In genomic region chr10:75403144-75404022, GRCh38 we compare ENCODE assay signal across 8 cellular contexts. TPM values are rescaled to one million over a fixed set of nuclear protein-coding genes. Genes with fewer than 3 reads are reported as not detected.
DNase-seq lines count a peak whose midpoint lies in the region; ATAC-seq, FAIRE-seq and TF ChIP-seq lines count a peak whose summit lies in the region.

No MANE protein-coding gene starts in this region.

- no peak for TF ChIP-seq EP300 in HepG2 (IDR thresholded peaks at IDR 0.05; ENCODE audit: low read depth in 2 of 2, low read length in 2 of 2)
- no peak for TF ChIP-seq EP300 in HepG2 (CRISPR knock-in tag; IDR thresholded peaks at IDR 0.05; ENCODE audit: borderline replicate concordance)
- TF ChIP-seq EP300 in suprapubic skin (IDR thresholded peaks at IDR 0.05): no peak

- TF ChIP-seq POLR2A in HepG2 (IDR thresholded peaks at IDR 0.05; ENCODE audit: insufficient read depth in 1 of 2, low read depth in 2 of 2, low read length in 2 of 2): peak in 1 of 2 experiments; percentile 39; a peak in 1 of 4 replicates
- TF ChIP-seq POLR2A in suprapubic skin (IDR thresholded peaks at IDR 0.05): no peak

- DNase-seq in activated CD4-positive, alpha-beta T cell treated with anti-CD3 and anti-CD28 coated beads for 36 hours: no peak
- DNase-seq in activated CD4-positive, alpha-beta T cell treated with anti-CD3 and anti-CD28 coated beads, Interleukin-2, amount 50 U/mL, for 4 hours: no peak
- peak; percentile 40 for DNase-seq in NCI-H2227 treated with DMSO at 0.1 percent for 48 hours (lab: John Stamatoyannopoulos, UW)
- peak; percentile 48 for DNase-seq in mammary epithelial cell
- peak; percentile 18 for DNase-seq in HepG2 (ENCODE audit: low spot score)
- DNase-seq in suprapubic skin (ENCODE audit: low spot score in 2 of 2): peak in 1 of 2 donors; percentile 74
- no peak for DNase-seq in GDM1 (lab: John Stamatoyannopoulos, UW)

- no peaks in the 10 kb centered on the region for H3K9me3 ChIP-seq in mammary epithelial cell (replicated peaks; ENCODE audit: insufficient read depth, low read length)
- H3K9me3 ChIP-seq in HepG2 (ENCODE audit: low read length): no peaks in the 10 kb centered on the region
- no peaks in the 10 kb centered on the region for H3K9me3 ChIP-seq in suprapubic skin

- FAIRE-seq in HepG2 (lab: Jason Lieb, UNC): no peak

- H3K4me1 ChIP-seq in mammary epithelial cell (ENCODE audit: insufficient read depth, low read length) (peaks cover 53% of the 10 kb centered on the region), HepG2 (ENCODE audit: insufficient read depth, low read length) (peaks cover 20% of the 10 kb centered on the region), suprapubic skin (peaks cover 55% of the 10 kb centered on the region)

- intact Hi-C loops in activated CD4-positive, alpha-beta T cell treated with anti-CD3 and anti-CD28 coated beads for 36 hours (cut with DNase I, micrococcal nuclease): loop anchor here (5.0 to 10.0 kb wide), 3 partner anchors 631 to 1581 kb away; no protein-coding TSS in a partner anchor
- intact Hi-C loops in mammary epithelial cell (cut with micrococcal nuclease): loop anchor here (2.0 to 10.0 kb wide), 6 partner anchors 61 to 1711 kb away; no protein-coding TSS in a partner anchor
- intact Hi-C loops in HepG2 (cut with micrococcal nuclease; ENCODE audit: unreplicated experiment): loop anchor here (2.0 to 10.0 kb wide), 6 partner anchors 94 to 899 kb away; no protein-coding TSS in a partner anchor

- H3K79me2 ChIP-seq in mammary epithelial cell (ENCODE audit: insufficient read depth, low read length): peaks cover 39% of the 10 kb centered on the region
- H3K79me2 ChIP-seq in HepG2 (ENCODE audit: insufficient read depth, low read length): peaks cover 48% of the 10 kb centered on the region

- no peaks in the 10 kb centered on the region for H3K36me3 Mint-ChIP-seq in activated CD4-positive, alpha-beta T cell treated with anti-CD3 and anti-CD28 coated beads for 36 hours (ENCODE audit: low read depth)

- no peaks in the 10 kb centered on the region for H3K9me3 Mint-ChIP-seq in activated CD4-positive, alpha-beta T cell treated with anti-CD3 and anti-CD28 coated beads for 36 hours (ENCODE audit: low read depth)

- dilution Hi-C loops in mammary epithelial cell (cut with HindIII; ENCODE audit: low sequenced_read_pairs): no loop called here

- WGBS in mammary epithelial cell (ENCODE audit: low coverage, missing lambda C conversion rate): 3% methylated on average over 24 of the region's 58 CpGs
- 1% methylated on average over 37 of the region's 58 CpGs for WGBS in HepG2 (ENCODE audit: low lambda C conversion rate)
- WGBS in suprapubic skin: 1% methylated on average over 54 of the region's 58 CpGs

- no peak overlapping the region for H3K27ac Mint-ChIP-seq in activated CD4-positive, alpha-beta T cell treated with anti-CD3 and anti-CD28 coated beads for 36 hours

- POLR2A ChIA-PET in activated CD4-positive, alpha-beta T cell treated with anti-CD3 and anti-CD28 coated beads for 36 hours (lab: Charles Lee): no interaction called here
- POLR2A ChIA-PET in HepG2 (lab: Yijun Ruan, JAX): interaction anchor here (0.7 to 8.4 kb wide), 7 partner anchors 30 to 649 kb away, joined by 3 to 219 read pairs (median 5); partner anchors contain the start of gene LRMDA

- H3K4me2 ChIP-seq in mammary epithelial cell (ENCODE audit: insufficient read depth, low read depth, low read length) (peak overlapping the region; percentile 97), HepG2 (ENCODE audit: low read depth, low read length) (peak overlapping the region; percentile 99)

- H3K4me3 Mint-ChIP-seq in activated CD4-positive, alpha-beta T cell treated with anti-CD3 and anti-CD28 coated beads for 36 hours: peak overlapping the region; percentile 74

- H3K27me3 ChIP-seq in mammary epithelial cell (ENCODE audit: insufficient read depth, low read length) (no peaks in the 10 kb centered on the region), HepG2 (ENCODE audit: control insufficient read depth in 1 of 2, insufficient read depth in 2 of 2, low read length in 2 of 2) (no peaks in the 10 kb centered on the region; a peak in 1 of 5 replicates), suprapubic skin (peaks cover 7% of the 10 kb centered on the region)

- H3K27ac ChIP-seq in mammary epithelial cell (ENCODE audit: insufficient read depth, low read depth, low read length) (peak overlapping the region; percentile 43), HepG2 (ENCODE audit: extremely low read length, insufficient read depth, low read length) (peak overlapping the region; percentile 97), suprapubic skin (peak overlapping the region; percentile 97)

- in situ Hi-C loops in mammary epithelial cell (cut with MboI; ENCODE audit: low sequenced_read_pairs in 2 of 2) (loop anchor here in 1 of 2 donors (10.0 to 25.0 kb wide), 3 partner anchors 234 to 631 kb away; no protein-coding TSS in a partner anchor), HepG2 (cut with HindIII; ENCODE audit: extremely low pct_ligation_motif_present, low pct_unique_long_range_greater_than_20kb) (loop anchor here (5.0 kb wide), 1 partner anchor 369 kb away; no protein-coding TSS in a partner anchor)

- no peak for TF ChIP-seq RAD21 in HepG2 (CRISPR knock-in tag; IDR thresholded peaks at IDR 0.05)

- H3K27me3 Mint-ChIP-seq in activated CD4-positive, alpha-beta T cell treated with anti-CD3 and anti-CD28 coated beads for 36 hours: peaks cover 57% of the 10 kb centered on the region

- H3K9ac ChIP-seq in mammary epithelial cell (ENCODE audit: insufficient read depth, low read length) (peak overlapping the region; percentile 36), HepG2 (ENCODE audit: insufficient read depth, low read depth, low read length) (peak overlapping the region; percentile 93)

- H3K36me3 ChIP-seq in mammary epithelial cell (ENCODE audit: insufficient read depth, low read length) (no peaks in the 10 kb centered on the region), HepG2 (replicated peaks in 1 of 2; ENCODE audit: control insufficient read depth in 1 of 2, insufficient read depth in 2 of 2, low read length in 2 of 2) (peaks cover 5 to 16% of the 10 kb centered on the region in 2 experiments; a peak in 3 of 5 replicates), suprapubic skin (peaks cover 11% of the 10 kb centered on the region)

- peaks cover 27% of the 10 kb centered on the region for H3K4me1 Mint-ChIP-seq in activated CD4-positive, alpha-beta T cell treated with anti-CD3 and anti-CD28 coated beads for 36 hours

- peak overlapping the region; percentile 52 to 98 (median 84) for H3K4me3 ChIP-seq in mammary epithelial cell (replicated peaks in 1 of 3; ENCODE audit: insufficient read depth in 1 of 3, low read depth in 2 of 3, low read length in 3 of 3)
- H3K4me3 ChIP-seq in HepG2 (replicated peaks in 1 of 3; ENCODE audit: insufficient read depth in 1 of 3, low read depth in 2 of 3, low read length in 3 of 3): peak overlapping the region; percentile 77 to 100 (median 95)
- H3K4me3 ChIP-seq in suprapubic skin: peak overlapping the region; percentile 89

- BruUV-seq in mammary epithelial cell (replicated peaks; lab: Mats Ljungman, UMichigan): no TSS peak
- TSS peak; percentile 59 for BruUV-seq in HepG2 (replicated peaks; lab: Mats Ljungman, UMichigan)

- H4K20me1 ChIP-seq in mammary epithelial cell (ENCODE audit: insufficient read depth, low read length) (no peaks in the 10 kb centered on the region), HepG2 (ENCODE audit: insufficient read depth, low read length) (peaks cover 25% of the 10 kb centered on the region; the same call in 1 of the 2 replicates)

- ATAC-seq in activated CD4-positive, alpha-beta T cell treated with anti-CD3 and anti-CD28 coated beads for 36 hours: no peak
- ATAC-seq in HepG2 (no peak), HG03196 (IDR thresholded peaks at IDR 0.05; ENCODE audit: unreplicated experiment) (no peak)

- no peak for TF ChIP-seq CTCF in mammary epithelial cell (conservative IDR thresholded peaks at IDR 0.05 in 1 of 2, IDR thresholded peaks at IDR 0.05 in 1 of 2; ENCODE audit: extremely low read depth in 1 of 2, insufficient read depth in 1 of 2, low read depth in 1 of 2, low read length in 2 of 2)
- TF ChIP-seq CTCF in HepG2 (CRISPR knock-in tag; IDR thresholded peaks at IDR 0.05): no peak; the same call in 1 of the 2 replicates
- no peak for TF ChIP-seq CTCF in suprapubic skin (IDR thresholded peaks at IDR 0.05)

- CTCF ChIA-PET in activated CD4-positive, alpha-beta T cell treated with anti-CD3 and anti-CD28 coated beads for 36 hours (lab: Charles Lee): no interaction called here
- CTCF ChIA-PET in mammary epithelial cell (lab: Charles Lee; ENCODE audit: low non-redundant PET) (no interaction called here), HepG2 (lab: Yijun Ruan, JAX; ENCODE audit: low intra/inter-chr PET ratio, low total read pairs) (no interaction called here)

- H2AFZ ChIP-seq in mammary epithelial cell (ENCODE audit: low read depth, low read length) (peak overlapping the region; percentile 95), HepG2 (ENCODE audit: low read length) (no peak overlapping the region)

RNA-seq across cellular contexts. Expression of gene ZNF503, which starts 1.8 kb away (rescaled TPM):
- total RNA-seq in activated CD4-positive, alpha-beta T cell treated with anti-CD3 and anti-CD28 coated beads for 36 hours: under 1 TPM; 0.40 to 0.46 TPM
- total RNA-seq in mammary epithelial cell: 10 to 100 TPM; 14.1 to 33.7 TPM
- 3.8 TPM for polyA plus RNA-seq in mammary epithelial cell
- polyA minus RNA-seq in mammary epithelial cell: 0.83 TPM
- total RNA-seq in HepG2 (2016; rRNA removed; fragmentation: Illumina TruSeq; extraction: Trizol): 5.8 and 8.3 TPM in 2 replicates
- total RNA-seq in HepG2 (2016; cell fraction: cytosol; rRNA removed; fragmentation: Illumina TruSeq; extraction: Trizol; ENCODE audit: low read depth): 1.8 and 1.9 TPM in 2 replicates
- total RNA-seq in HepG2 (2016; cell fraction: insoluble cytoplasmic fraction; rRNA removed; fragmentation: Illumina TruSeq; extraction: Trizol): 5.6 and 8.5 TPM in 2 replicates
- 6.0 and 6.3 TPM in 2 replicates for total RNA-seq in HepG2 (2016; cell fraction: membrane; rRNA removed; fragmentation: Illumina TruSeq; extraction: Trizol)
- total RNA-seq in HepG2 (2016; cell fraction: nucleus; rRNA removed; fragmentation: Illumina TruSeq; extraction: Trizol): 8.7 TPM in 2 replicates
- polyA plus RNA-seq in HepG2 (2011; rRNA removed): 2.7 and 4.0 TPM in 2 replicates
- 2.4 and 4.0 TPM in 2 replicates for polyA plus RNA-seq in HepG2 (2011; cell fraction: cytosol; rRNA removed)
- 15.1 and 19.3 TPM in 2 replicates for polyA plus RNA-seq in HepG2 (2011; cell fraction: nucleus; rRNA removed)
- 9.8 and 13.3 TPM in 2 replicates for polyA plus RNA-seq in HepG2 (2012)
- 1.3 and 1.4 TPM in 2 replicates for polyA plus RNA-seq in HepG2 (2016; cell fraction: cytosol; fragmentation: Illumina TruSeq; extraction: Trizol; ENCODE audit: low read depth)
- polyA plus RNA-seq in HepG2 (2016; cell fraction: insoluble cytoplasmic fraction; fragmentation: Illumina TruSeq; extraction: Trizol; ENCODE audit: low read depth): 13.9 and 16.9 TPM in 2 replicates
- polyA plus RNA-seq in HepG2 (2016; cell fraction: membrane; fragmentation: Illumina TruSeq; extraction: Trizol; ENCODE audit: low read depth): 4.1 and 4.2 TPM in 2 replicates
- 25.1 and 25.7 TPM in 2 replicates for polyA plus RNA-seq in HepG2 (2016; cell fraction: nucleus; fragmentation: Illumina TruSeq; extraction: Trizol; ENCODE audit: insufficient read depth, low read depth)
- polyA minus RNA-seq in HepG2 (2011; rRNA and poly(A)+ RNA removed; ENCODE audit: low replicate concordance): 1.0 and 15.3 TPM in 2 replicates
- 10.1 and 11.8 TPM in 2 replicates for polyA minus RNA-seq in HepG2 (2011; cell fraction: cytosol; rRNA and poly(A)+ RNA removed)
- 7.0 and 10.7 TPM in 2 replicates for polyA minus RNA-seq in HepG2 (2011; cell fraction: nucleus; rRNA and poly(A)+ RNA removed)
- 1 to 10 TPM; 5.7 to 7.6 (median 6.6) TPM for total RNA-seq in suprapubic skin

RNA-seq across cellular contexts. Expression of gene LRMDA, which starts 28.0 kb away (rescaled TPM):
- total RNA-seq in activated CD4-positive, alpha-beta T cell treated with anti-CD3 and anti-CD28 coated beads for 36 hours: not detected
- total RNA-seq in mammary epithelial cell (under 1 TPM in 1 of 2 donors, not detected in 1; 0.67 TPM), HepG2 (2016; rRNA removed; fragmentation: Illumina TruSeq; extraction: Trizol) (19.3 and 22.0 TPM in 2 replicates), suprapubic skin (1 to 10 TPM in 2 of 4 donors, under 1 TPM in 1, not detected in 1; 0.10 to 2.9 (median 1.9) TPM)
- polyA plus RNA-seq in mammary epithelial cell (0.37 TPM), HepG2 (2011; rRNA removed) (13.4 and 17.7 TPM in 2 replicates)
- not detected for polyA minus RNA-seq in mammary epithelial cell
- 70.4 and 78.7 TPM in 2 replicates for total RNA-seq in HepG2 (2016; cell fraction: cytosol; rRNA removed; fragmentation: Illumina TruSeq; extraction: Trizol; ENCODE audit: low read depth)
- 20.0 and 23.4 TPM in 2 replicates for total RNA-seq in HepG2 (2016; cell fraction: insoluble cytoplasmic fraction; rRNA removed; fragmentation: Illumina TruSeq; extraction: Trizol)
- 36.7 and 40.7 TPM in 2 replicates for total RNA-seq in HepG2 (2016; cell fraction: membrane; rRNA removed; fragmentation: Illumina TruSeq; extraction: Trizol)
- total RNA-seq in HepG2 (2016; cell fraction: nucleus; rRNA removed; fragmentation: Illumina TruSeq; extraction: Trizol): 27.3 and 38.1 TPM in 2 replicates
- polyA plus RNA-seq in HepG2 (2011; cell fraction: cytosol; rRNA removed): 18.1 and 21.4 TPM in 2 replicates
- 10.7 and 11.9 TPM in 2 replicates for polyA plus RNA-seq in HepG2 (2011; cell fraction: nucleus; rRNA removed)
- polyA plus RNA-seq in HepG2 (2012): 14.6 and 23.3 TPM in 2 replicates
- polyA plus RNA-seq in HepG2 (2016; cell fraction: cytosol; fragmentation: Illumina TruSeq; extraction: Trizol; ENCODE audit: low read depth): 51.8 and 58.1 TPM in 2 replicates
- polyA plus RNA-seq in HepG2 (2016; cell fraction: insoluble cytoplasmic fraction; fragmentation: Illumina TruSeq; extraction: Trizol; ENCODE audit: low read depth): 25.9 and 29.7 TPM in 2 replicates
- polyA plus RNA-seq in HepG2 (2016; cell fraction: membrane; fragmentation: Illumina TruSeq; extraction: Trizol; ENCODE audit: low read depth): 28.6 and 35.5 TPM in 2 replicates
- 9.9 and 22.8 TPM in 2 replicates for polyA plus RNA-seq in HepG2 (2016; cell fraction: nucleus; fragmentation: Illumina TruSeq; extraction: Trizol; ENCODE audit: insufficient read depth, low read depth)
- polyA minus RNA-seq in HepG2 (2011; rRNA and poly(A)+ RNA removed; ENCODE audit: low replicate concordance): 4.1 and 25.5 TPM in 2 replicates
- 5.1 and 7.5 TPM in 2 replicates for polyA minus RNA-seq in HepG2 (2011; cell fraction: cytosol; rRNA and poly(A)+ RNA removed)
- polyA minus RNA-seq in HepG2 (2011; cell fraction: nucleus; rRNA and poly(A)+ RNA removed): 58.6 and 83.8 TPM in 2 replicates

Comparison
In these comparisons a context has a peak if more than half of its experiments do, and no peak if none do; other contexts are left out.
1. DNase-seq: peak in NCI-H2227 treated with DMSO at 0.1 percent for 48 hours (single experiment), mammary epithelial cell (single experiment) and HepG2 (single experiment); none in activated CD4-positive, alpha-beta T cell treated with anti-CD3 and anti-CD28 coated beads for 36 hours (single experiment), activated CD4-positive, alpha-beta T cell treated with anti-CD3 and anti-CD28 coated beads, Interleukin-2, amount 50 U/mL, for 4 hours (0 of 2) and GDM1 (single experiment).
2. H3K27ac ChIP-seq: peak in every context shown above with its lines; median percentile 97 in HepG2; 97 in suprapubic skin; 43 in mammary epithelial cell.
3. RNA of gene LRMDA, which starts 28.0 kb away (total RNA-seq): 19.3 to 78.7 TPM in HepG2; 0.10 to 2.9 TPM in suprapubic skin, 0.67 TPM in mammary epithelial cell and not detected in activated CD4-positive, alpha-beta T cell treated with anti-CD3 and anti-CD28 coated beads for 36 hours; every median in the first group is over 4 times any median in the second.
4. Peak in every context shown above with its lines, with median percentiles within 50 percentile points of each other: H3K4me3 ChIP-seq.